In the genomic region with DNA sequence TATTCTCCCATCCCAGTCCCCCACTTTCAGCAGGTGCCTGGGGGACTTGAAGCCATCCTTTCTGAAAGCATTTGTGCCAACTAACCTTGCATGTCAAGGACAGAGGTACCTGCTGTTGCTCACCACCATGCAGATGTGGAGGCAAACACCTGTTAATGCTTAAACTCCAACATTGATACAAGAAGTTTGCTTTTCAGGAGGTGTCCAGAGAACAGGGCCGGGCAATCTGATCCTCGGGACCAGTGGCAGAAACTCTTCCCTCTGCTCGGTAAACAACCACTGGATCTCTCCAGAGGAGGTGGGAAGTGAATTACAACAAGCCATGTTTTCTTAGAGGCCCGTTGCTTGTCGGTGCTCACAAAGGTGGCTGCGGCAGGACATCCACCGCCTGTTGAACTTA, we compare ENCODE assay signal across 23 cellular contexts. TPM values are rescaled to one million over a fixed set of nuclear protein-coding genes. Genes with fewer than 3 reads are reported as not detected.
DNase-seq lines count a peak whose midpoint lies in the region; ATAC-seq, FAIRE-seq and TF ChIP-seq lines count a peak whose summit lies in the region.
"Had no signal": no experiment of that assay in that cellular context is flagged by ENCODE, and none has a peak within 500 bp of the region (broad histone marks: within the 10 kb centered on the region; RNA-seq: fewer than 3 reads in every experiment).

No MANE protein-coding gene starts in this region.

- H3K27ac Mint-ChIP-seq in GM23338, result peak overlapping the region; percentile 44
- peak overlapping the region; percentile 95 for H3K27ac Mint-ChIP-seq in progenitor cell of endocrine pancreas
- H3K27ac Mint-ChIP-seq: CD4-positive, alpha-beta memory T cell had no signal

- peaks cover 59% of the 10 kb centered on the region for H3K4me1 ChIP-seq in GM23338 (ENCODE audit: insufficient read depth)
- H3K4me1 ChIP-seq in H1 (replicated peaks in 1 of 4; ENCODE audit: control insufficient read depth in 3 of 4, insufficient read depth in 4 of 4, low read length in 3 of 4), result peaks cover 13 to 33% (median 30%) of the 10 kb centered on the region in 4 experiments
- H3K4me1 ChIP-seq in HepG2 (ENCODE audit: insufficient read depth, low read length), result peaks cover 40% of the 10 kb centered on the region
- H3K4me1 ChIP-seq in suprapubic skin, result peaks cover 9% of the 10 kb centered on the region
- H3K4me1 ChIP-seq: BLaER1 treated with 17β-estradiol and CSF1 and Interleukin-3, amounts not matched to agents 10 nM and 100 nM had no signal

- FAIRE-seq in H1 (lab: Jason Lieb, UNC) (no peak), HepG2 (lab: Jason Lieb, UNC) (no peak)
- FAIRE-seq: HTR-8/SVneo had no signal

- H3K14ac ChIP-seq in H1 (ENCODE audit: insufficient read length), result no peak overlapping the region

- in situ Hi-C loops in HepG2 (cut with HindIII; ENCODE audit: extremely low pct_ligation_motif_present, low pct_unique_long_range_greater_than_20kb), result no loop called here

- H4K20me1 ChIP-seq in GM23338 (replicated peaks; ENCODE audit: insufficient read depth), result no peaks in the 10 kb centered on the region
- no peaks in the 10 kb centered on the region for H4K20me1 ChIP-seq in H1 (replicated peaks in 1 of 2; ENCODE audit: control insufficient read depth in 1 of 2, insufficient read depth in 2 of 2, low read length in 2 of 2)
- H4K20me1 ChIP-seq in HepG2 (ENCODE audit: insufficient read depth, low read length), result no peaks in the 10 kb centered on the region
- H4K20me1 ChIP-seq: BLaER1 treated with 17β-estradiol and CSF1 and Interleukin-3, amounts not matched to agents 10 nM and 100 nM had no signal

- WGBS in H1 (ENCODE audit: extremely low coverage in 1 of 2, insufficient coverage in 1 of 2, insufficient read length in 1 of 2, insufficient replicate concordance in 2 of 2, low coverage in 1 of 2, low lambda C conversion rate in 2 of 2, missing lambda C conversion rate in 1 of 2), 2 experiments, result 89% methylated on average over 7 of the region's 7 CpGs; no CpG with 5 or more reads in 1 of the 2 experiments
- 11% methylated on average over 7 of the region's 7 CpGs for WGBS in HepG2 (ENCODE audit: low lambda C conversion rate)
- WGBS in suprapubic skin, result 83% methylated on average over 7 of the region's 7 CpGs

- H2AK5ac ChIP-seq in H1 (ENCODE audit: low read depth, low read length), result no peak overlapping the region

- H3F3A ChIP-seq in GM23338 (replicated peaks; ENCODE audit: low read depth), result peaks cover 7% of the 10 kb centered on the region; the same call in 1 of the 2 replicates

- H3K79me2 ChIP-seq in GM23338 (replicated peaks; ENCODE audit: insufficient read depth) (peaks cover 73% of the 10 kb centered on the region), H1 (ENCODE audit: control insufficient read depth in 1 of 2, insufficient read depth in 2 of 2, low read length in 2 of 2) (peaks cover 6 to 76% of the 10 kb centered on the region in 2 experiments; a peak in 3 of 4 replicates), HepG2 (ENCODE audit: insufficient read depth, low read length) (no peaks in the 10 kb centered on the region)

- TF ChIP-seq CTCF in GM23338 (conservative IDR thresholded peaks at IDR 0.05; ENCODE audit: low read depth in 2 of 2) (no peak), H1 (IDR thresholded peaks at IDR 0.05; ENCODE audit: control extremely low read depth in 1 of 3, insufficient read depth in 1 of 3, low read depth in 1 of 3, low read length in 3 of 3) (no peak), HepG2 (CRISPR knock-in tag; IDR thresholded peaks at IDR 0.05) (no peak), progenitor cell of endocrine pancreas (IDR thresholded peaks at IDR 0.05; ENCODE audit: unreplicated experiment) (no peak), suprapubic skin (IDR thresholded peaks at IDR 0.05) (no peak)

- H3K4me3 Mint-ChIP-seq in GM23338, result no peak overlapping the region; the same call in 2 of the 3 replicates
- no peak overlapping the region for H3K4me3 Mint-ChIP-seq in progenitor cell of endocrine pancreas (ENCODE audit: low read depth)
- H3K4me3 Mint-ChIP-seq: CD4-positive, alpha-beta memory T cell had no signal

- H3K27me3 ChIP-seq in GM23338 (ENCODE audit: insufficient read depth) (no peaks in the 10 kb centered on the region), H1 (replicated peaks in 1 of 4; ENCODE audit: control insufficient read depth in 3 of 4, extremely low read depth in 1 of 4, insufficient read depth in 3 of 4, low read length in 3 of 4) (no peaks in the 10 kb centered on the region), HepG2 (ENCODE audit: control insufficient read depth in 1 of 2, insufficient read depth in 2 of 2, low read length in 2 of 2) (no peaks in the 10 kb centered on the region), suprapubic skin (no peaks in the 10 kb centered on the region)
- H3K27me3 ChIP-seq: BLaER1 treated with 17β-estradiol and CSF1 and Interleukin-3, amounts not matched to agents 10 nM and 100 nM had no signal

- H3K9me3 ChIP-seq in H1 (ENCODE audit: insufficient read depth in 2 of 2, low read depth in 1 of 2, low read length in 1 of 2) (no peaks in the 10 kb centered on the region), HepG2 (ENCODE audit: low read length) (no peaks in the 10 kb centered on the region), suprapubic skin (no peaks in the 10 kb centered on the region)

- H3K36me3 Mint-ChIP-seq in GM23338 (ENCODE audit: low read depth), result peaks cover 64% of the 10 kb centered on the region
- H3K36me3 Mint-ChIP-seq in progenitor cell of endocrine pancreas (ENCODE audit: insufficient read depth), result peaks cover 37% of the 10 kb centered on the region
- H3K36me3 Mint-ChIP-seq: CD4-positive, alpha-beta memory T cell had no signal

- H2BK12ac ChIP-seq in H1 (ENCODE audit: low read depth, low read length), result no peak overlapping the region

- CTCF ChIA-PET in H1 (lab: Charles Lee; ENCODE audit: partially characterized antibody), result interaction anchor here (0.6 kb wide), 1 partner anchor 36 kb away, joined by 3 read pairs; no protein-coding TSS in a partner anchor
- CTCF ChIA-PET in HepG2 (lab: Yijun Ruan, JAX; ENCODE audit: low intra/inter-chr PET ratio, low total read pairs), result no interaction called here

- H3K4ac ChIP-seq in H1 (replicated peaks; ENCODE audit: insufficient read length, low read depth, low read length), result no peak overlapping the region

- 0 out of 2 replicates have a peak overlapping the region, but pooled peaks have one; percentile 28 for H2BK20ac ChIP-seq in H1 (ENCODE audit: low read length)

- TF ChIP-seq RAD21 in H1 (IDR thresholded peaks at IDR 0.05 in 1 of 2, conservative IDR thresholded peaks at IDR 0.05 in 1 of 2; ENCODE audit: low read depth in 2 of 2, low read length in 2 of 2) (no peak), HepG2 (CRISPR knock-in tag; IDR thresholded peaks at IDR 0.05) (no peak)

- no peaks in the 10 kb centered on the region for H3K9me2 ChIP-seq in GM23338 (ENCODE audit: insufficient read depth)

- ATAC-seq in GM23338 (no peak; the same call in 2 of the 3 replicates), HepG2 (peak; percentile 79)
- ATAC-seq: HCT116, PC-3 had no signal

- H3K27me3 Mint-ChIP-seq in GM23338 (ENCODE audit: insufficient read depth, low read depth, poor library complexity) (peaks cover 7% of the 10 kb centered on the region), progenitor cell of endocrine pancreas (no peaks in the 10 kb centered on the region)
- H3K27me3 Mint-ChIP-seq: CD4-positive, alpha-beta memory T cell had no signal

- peaks cover 4% of the 10 kb centered on the region; the same call in 1 of the 3 replicates for H3K9me3 Mint-ChIP-seq in GM23338
- no peaks in the 10 kb centered on the region for H3K9me3 Mint-ChIP-seq in progenitor cell of endocrine pancreas (ENCODE audit: low read depth)

- H4K5ac ChIP-seq in H1 (ENCODE audit: insufficient read length, low read depth, low read length), result peak overlapping the region; percentile 31

- H2BK15ac ChIP-seq in H1 (ENCODE audit: low read length), result no peak overlapping the region

- H3K23ac ChIP-seq in H1 (ENCODE audit: insufficient read length), result no peak overlapping the region

- H3K36me3 ChIP-seq in GM23338 (ENCODE audit: insufficient read depth), result peaks cover 5% of the 10 kb centered on the region
- peaks cover 3 to 60% (median 22%) of the 10 kb centered on the region in 4 experiments for H3K36me3 ChIP-seq in H1 (ENCODE audit: control insufficient read depth in 2 of 4, insufficient read depth in 4 of 4, low read length in 3 of 4)
- no peaks in the 10 kb centered on the region for H3K36me3 ChIP-seq in HepG2 (replicated peaks in 1 of 2; ENCODE audit: control insufficient read depth in 1 of 2, insufficient read depth in 2 of 2, low read length in 2 of 2)
- H3K36me3 ChIP-seq in suprapubic skin, result peaks cover 16% of the 10 kb centered on the region
- H3K36me3 ChIP-seq: BLaER1 treated with 17β-estradiol and CSF1 and Interleukin-3, amounts not matched to agents 10 nM and 100 nM had no signal

- no peak overlapping the region for H3K18ac ChIP-seq in H1 (ENCODE audit: extremely low read depth, low read length)

- POLR2A ChIA-PET in H1 (lab: Charles Lee; ENCODE audit: partially characterized antibody) (interaction anchor here (0.9 kb wide), 1 partner anchor 31 kb away, joined by 3 read pairs; no protein-coding TSS in a partner anchor), HepG2 (lab: Yijun Ruan, JAX) (no interaction called here)

- H4K91ac ChIP-seq in H1 (replicated peaks; ENCODE audit: insufficient read length, low read length), result no peak overlapping the region

- H3K79me1 ChIP-seq in H1 (ENCODE audit: low read depth, low read length), result peaks cover 14% of the 10 kb centered on the region

- no peaks in the 10 kb centered on the region for H3K23me2 ChIP-seq in H1 (ENCODE audit: low read depth, low read length)

- BruUV-seq in HepG2 (replicated peaks; lab: Mats Ljungman, UMichigan), result no TSS peak

- no peak for TF ChIP-seq POLR2A in H1 (IDR thresholded peaks at IDR 0.05; ENCODE audit: control extremely low read depth in 1 of 2, low read depth in 2 of 2, low read length in 2 of 2)
- no peak for TF ChIP-seq POLR2A in HepG2 (IDR thresholded peaks at IDR 0.05; ENCODE audit: insufficient read depth in 1 of 2, low read depth in 2 of 2, low read length in 2 of 2)
- no peak for TF ChIP-seq POLR2A in suprapubic skin (IDR thresholded peaks at IDR 0.05)

- TF ChIP-seq EP300 in H1 (IDR thresholded peaks at IDR 0.05; ENCODE audit: borderline replicate concordance in 1 of 2, low read depth in 2 of 2, low read length in 2 of 2) (no peak), HepG2 (IDR thresholded peaks at IDR 0.05; ENCODE audit: low read depth in 2 of 2, low read length in 2 of 2) (no peak), HepG2 (CRISPR knock-in tag; IDR thresholded peaks at IDR 0.05; ENCODE audit: borderline replicate concordance) (no peak), suprapubic skin (IDR thresholded peaks at IDR 0.05) (no peak)

- peak overlapping the region; percentile 81 for H3K27ac ChIP-seq in GM23338 (ENCODE audit: low read depth)
- no peak overlapping the region for H3K27ac ChIP-seq in H1 (ENCODE audit: low read depth, low read length)
- H3K27ac ChIP-seq in HepG2 (ENCODE audit: extremely low read length, insufficient read depth, low read length), result peak overlapping the region; percentile 37
- no peak overlapping the region for H3K27ac ChIP-seq in suprapubic skin
- H3K27ac ChIP-seq: BLaER1 treated with 17β-estradiol and CSF1 and Interleukin-3, amounts not matched to agents 10 nM and 100 nM had no signal

- no peak overlapping the region for H2BK120ac ChIP-seq in H1 (replicated peaks; ENCODE audit: low read depth, low read length)

- no peak overlapping the region for H3K56ac ChIP-seq in H1 (replicated peaks; ENCODE audit: insufficient read length, low read depth, low read length)

- intact Hi-C loops in HepG2 (cut with micrococcal nuclease; ENCODE audit: unreplicated experiment), result no loop called here

- H3K4me3 ChIP-seq in GM23338, result no peak overlapping the region
- H3K4me3 ChIP-seq in H1 (ENCODE audit: extremely low read depth in 1 of 4, insufficient read depth in 2 of 4, low read depth in 3 of 4, low read length in 4 of 4), result no peak overlapping the region; a peak in 1 of 8 replicates
- H3K4me3 ChIP-seq in HepG2 (replicated peaks in 1 of 3; ENCODE audit: insufficient read depth in 1 of 3, low read depth in 2 of 3, low read length in 3 of 3), result 0 out of 6 replicates have a peak overlapping the region, but pooled peaks of 1 of the 3 experiments have one; percentile 20
- no peak overlapping the region for H3K4me3 ChIP-seq in suprapubic skin
- H3K4me3 ChIP-seq: BLaER1 treated with 17β-estradiol and CSF1 and Interleukin-3, amounts not matched to agents 10 nM and 100 nM had no signal

- no peak overlapping the region; a peak in 2 of 7 replicates for H3K9ac ChIP-seq in H1 (replicated peaks in 1 of 4; ENCODE audit: extremely low read depth in 1 of 4, low read depth in 3 of 4, low read length in 3 of 4)
- no peak overlapping the region for H3K9ac ChIP-seq in HepG2 (ENCODE audit: insufficient read depth, low read depth, low read length)
- H3K9ac ChIP-seq: BLaER1 treated with 17β-estradiol and CSF1 and Interleukin-3, amounts not matched to agents 10 nM and 100 nM had no signal

- H3K4me1 Mint-ChIP-seq in GM23338 (peaks cover 72% of the 10 kb centered on the region), progenitor cell of endocrine pancreas (ENCODE audit: low read depth) (peaks cover 49% of the 10 kb centered on the region)
- H3K4me1 Mint-ChIP-seq: CD4-positive, alpha-beta memory T cell had no signal

- DNase-seq in GM23338 (ENCODE audit: low spot score) (no peak), H1 (ENCODE audit: low read depth in 1 of 2, low spot score in 2 of 2) (no peak), HepG2 (ENCODE audit: low spot score) (no peak), progenitor cell of endocrine pancreas (ENCODE audit: low spot score, unreplicated experiment) (no peak), NCI-H187 (lab: John Stamatoyannopoulos, UW) (no peak), DMS53 (lab: John Stamatoyannopoulos, UW) (no peak), NOMO-1 treated with dmso at 0.1 percent for 144 hours (lab: John Stamatoyannopoulos, UW; ENCODE audit: unreplicated experiment) (no peak), suprapubic skin (ENCODE audit: low spot score in 2 of 2) (no peak)
- DNase-seq: 8988T; Calu3; CD4-positive, alpha-beta memory T cell; GDM1; Karpas-422; MV-4-11; NCI-H1105 treated with DMSO at 0.1 percent for 48 hours; NCI-H2081 treated with DMSO at 0.1 percent for 48 hours; NCI-H446; NCI-H526; PC-3; Right ventricle myocardium superior had no signal

- peak overlapping the region; percentile 17; the same call in 1 of the 2 replicates for H3K4me2 ChIP-seq in GM23338
- peak overlapping the region; percentile 8 to 51; a peak in 3 of 4 replicates for H3K4me2 ChIP-seq in H1 (ENCODE audit: insufficient read depth in 1 of 2, low read depth in 2 of 2, low read length in 2 of 2)
- peak overlapping the region; percentile 66 for H3K4me2 ChIP-seq in HepG2 (ENCODE audit: low read depth, low read length)
- H3K4me2 ChIP-seq: BLaER1 treated with 17β-estradiol and CSF1 and Interleukin-3, amounts not matched to agents 10 nM and 100 nM had no signal

- peak overlapping the region; percentile 8; the same call in 1 of the 2 replicates for H2BK5ac ChIP-seq in H1 (ENCODE audit: low read depth, low read length)

- H4K8ac ChIP-seq in H1 (ENCODE audit: extremely low read depth, insufficient read depth, low read length), result no peak overlapping the region

- H2AFZ ChIP-seq in GM23338 (no peak overlapping the region), H1 (ENCODE audit: low read length) (no peak overlapping the region), HepG2 (ENCODE audit: low read length) (no peak overlapping the region)

RNA-seq across cellular contexts. Expression of a gene that starts 54.7 kb away (rescaled TPM):
- total RNA-seq in GM23338 (2014; rRNA removed; shearing (Covaris generic)), result 82.5 and 106 TPM in 2 replicates
- polyA plus RNA-seq in GM23338 (2016; fragmentation: Nextera tagmentation; extraction: Ambion mirVana) (31.1 and 32.3 TPM in 2 replicates), H1 (2011; rRNA removed) (50.2 and 50.3 TPM in 2 replicates), HepG2 (2011; rRNA removed) (1.2 and 1.6 TPM in 2 replicates)
- 81.2 and 81.6 TPM in 2 replicates for total RNA-seq in H1 (2021; fragmentation: NEBNext Ultra II Directional; extraction: Animal tissue kit (Norgen Biotek cat#: 25700))
- polyA plus RNA-seq in H1 (2011; cell fraction: cytosol; rRNA removed), result 69.6 TPM
- polyA plus RNA-seq in H1 (2011; cell fraction: nucleus; rRNA removed), result 128 TPM
- polyA plus RNA-seq in H1 (2012, experiment 1 of 2), result 53.5 to 65.1 TPM (median 58.9 TPM) in 4 replicates
- 15.2 TPM for polyA plus RNA-seq in H1 (2012, experiment 2 of 2)
- 55.3 TPM for polyA plus RNA-seq in H1 (2013, experiment 1 of 2)
- polyA plus RNA-seq in H1 (2013, experiment 2 of 2), result 59.0 TPM
- polyA minus RNA-seq in H1 (2011; rRNA and poly(A)+ RNA removed), result 126 and 168 TPM in 2 replicates
- 103 TPM for polyA minus RNA-seq in H1 (2011; cell fraction: cytosol; rRNA and poly(A)+ RNA removed)
- polyA minus RNA-seq in H1 (2011; cell fraction: nucleus; rRNA and poly(A)+ RNA removed), result 190 TPM
- total RNA-seq in HepG2 (2016; rRNA removed; fragmentation: Illumina TruSeq; extraction: Trizol) (1.4 and 2.6 TPM in 2 replicates), progenitor cell of endocrine pancreas (146 and 149 TPM in 2 replicates), suprapubic skin (100 to 1,000 TPM; 105 to 222 (median 155) TPM)
- 1.8 and 2.8 TPM in 2 replicates for total RNA-seq in HepG2 (2016; cell fraction: cytosol; rRNA removed; fragmentation: Illumina TruSeq; extraction: Trizol; ENCODE audit: low read depth)
- 1.8 and 2.2 TPM in 2 replicates for total RNA-seq in HepG2 (2016; cell fraction: insoluble cytoplasmic fraction; rRNA removed; fragmentation: Illumina TruSeq; extraction: Trizol)
- 1.2 and 1.7 TPM in 2 replicates for total RNA-seq in HepG2 (2016; cell fraction: membrane; rRNA removed; fragmentation: Illumina TruSeq; extraction: Trizol)
- 3.3 and 4.2 TPM in 2 replicates for total RNA-seq in HepG2 (2016; cell fraction: nucleus; rRNA removed; fragmentation: Illumina TruSeq; extraction: Trizol)
- polyA plus RNA-seq in HepG2 (2011; cell fraction: cytosol; rRNA removed), result 0.82 and 1.0 TPM in 2 replicates
- polyA plus RNA-seq in HepG2 (2011; cell fraction: nucleus; rRNA removed), result 2.9 and 4.4 TPM in 2 replicates
- 0.41 and 1.3 TPM in 2 replicates for polyA plus RNA-seq in HepG2 (2012)
- polyA plus RNA-seq in HepG2 (2016; cell fraction: cytosol; fragmentation: Illumina TruSeq; extraction: Trizol; ENCODE audit: low read depth), result 0.15 and 0.22 TPM in 2 replicates
- polyA plus RNA-seq in HepG2 (2016; cell fraction: insoluble cytoplasmic fraction; fragmentation: Illumina TruSeq; extraction: Trizol; ENCODE audit: low read depth), result 1.6 and 1.9 TPM in 2 replicates
- polyA plus RNA-seq in HepG2 (2016; cell fraction: membrane; fragmentation: Illumina TruSeq; extraction: Trizol; ENCODE audit: low read depth), result 0.44 and 0.58 TPM in 2 replicates
- polyA plus RNA-seq in HepG2 (2016; cell fraction: nucleus; fragmentation: Illumina TruSeq; extraction: Trizol; ENCODE audit: insufficient read depth, low read depth), result 9.1 and 11.3 TPM in 2 replicates
- polyA minus RNA-seq in HepG2 (2011; rRNA and poly(A)+ RNA removed; ENCODE audit: low replicate concordance), result 0.12 and 1.0 TPM in 2 replicates
- 0.70 and 0.89 TPM in 2 replicates for polyA minus RNA-seq in HepG2 (2011; cell fraction: cytosol; rRNA and poly(A)+ RNA removed)
- polyA minus RNA-seq in HepG2 (2011; cell fraction: nucleus; rRNA and poly(A)+ RNA removed), result 1.7 and 2.3 TPM in 2 replicates

Comparison
In these comparisons a context has a peak if more than half of its experiments do, and no peak if none do; other contexts are left out.
1. H3K27ac ChIP-seq: peak in GM23338 (single experiment) and HepG2 (single experiment); none in H1 (single experiment) and suprapubic skin (single experiment).
2. RNA of a gene that starts 54.7 kb away (total RNA-seq): 105 to 222 TPM in suprapubic skin, 146 to 149 TPM in progenitor cell of endocrine pancreas, 82.5 to 106 TPM in GM23338 and 81.2 to 81.6 TPM in H1; 1.2 to 4.2 TPM in HepG2; every median in the first group is over 10 times any median in the second.
3. Peak in every context shown above with its lines, with median percentiles within 50 percentile points of each other: H3K4me2 ChIP-seq.